In the genomic region with DNA sequence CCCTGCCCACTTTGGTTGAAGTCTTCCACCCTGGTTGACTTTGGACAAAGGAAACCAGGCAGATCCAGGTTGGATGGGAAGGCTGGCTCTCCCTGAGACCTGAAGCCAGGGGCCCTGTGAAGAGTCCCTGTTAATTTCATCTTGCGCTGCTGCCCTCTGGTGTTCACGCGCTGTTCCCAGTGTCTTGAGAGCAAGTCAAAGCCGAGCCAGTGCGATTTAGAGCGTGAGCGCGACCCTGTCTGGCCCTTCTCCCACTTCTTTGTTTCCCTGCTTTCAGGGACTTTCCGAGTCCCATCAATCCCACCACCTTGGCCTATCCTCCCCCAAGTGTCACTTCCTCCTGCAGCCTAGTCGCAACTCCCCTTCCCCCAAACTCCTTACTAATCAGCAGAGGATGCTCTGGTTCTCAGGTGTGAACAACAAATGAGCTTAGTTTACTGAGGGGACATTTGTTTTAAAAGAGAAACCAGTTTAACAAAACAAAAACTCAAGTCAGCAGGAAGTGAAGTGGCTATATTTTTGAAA, we compare ENCODE assay signal across 1 cellular context.
TF ChIP-seq lines count a peak whose summit lies in the region.

No MANE protein-coding gene starts in this region.

TF ChIP-seq in endothelial cell of umbilical vein, 7 proteins besides CTCF, POLR2A, EP300 and RAD21 (continued from another document):
- TF ChIP-seq POLR2AphosphoS5 (IDR thresholded peaks at IDR 0.05; ENCODE audit: insufficient read depth, low read depth, low read length) = no peak
